ENCODE assay signal across 14 cellular contexts in genomic region chr22:25598609-25599008, GRCh38.
"Had no signal": no experiment of that assay in that cellular context is flagged by ENCODE, and none has a peak within 500 bp of the region (broad histone marks: within the 10 kb centered on the region; RNA-seq: fewer than 3 reads in every experiment).

No MANE protein-coding gene starts in this region.

- H3K4me1 Mint-ChIP-seq: neural progenitor cell had no signal

- ATAC-seq: activated CD4-positive, alpha-beta T cell treated with anti-CD3 and anti-CD28 coated beads for 36 hours; body of pancreas; esophagus mucosa; left lobe of liver; right lobe of liver; T-helper 17 cell had no signal

- DNase-seq: activated CD4-positive, alpha-beta T cell treated with anti-CD3 and anti-CD28 coated beads for 36 hours; activated T-cell treated with anti-CD3 and anti-CD28 coated beads, Interleukin-2, amount 50 U/mL, for 1 hour; amniotic stem cell; body of pancreas; caudate nucleus; islet precursor cell; right lobe of liver; T-helper 17 cell; uterus had no signal

- FAIRE-seq: colon had no signal

- H3K27ac Mint-ChIP-seq: activated CD4-positive, alpha-beta T cell treated with anti-CD3 and anti-CD28 coated beads for 36 hours; activated naive CD4-positive, alpha-beta T cell treated with anti-CD3 and anti-CD28 coated beads, Interleukin-2, amount 50 U/mL, for 24 hours; neural progenitor cell; T-helper 17 cell had no signal

- H3K4me3 Mint-ChIP-seq: activated CD4-positive, alpha-beta T cell treated with anti-CD3 and anti-CD28 coated beads for 36 hours; activated naive CD4-positive, alpha-beta T cell treated with anti-CD3 and anti-CD28 coated beads, Interleukin-2, amount 50 U/mL, for 24 hours; neural progenitor cell; T-helper 17 cell had no signal
